ENCODE assay signal across 1 cellular context in genomic region chr10:110408203-110408871, GRCh38.
TF ChIP-seq lines count a peak whose summit lies in the region.

No MANE protein-coding gene starts in this region.

TF ChIP-seq in GM23338, 12 proteins besides CTCF, POLR2A, EP300 and RAD21 (continued from another document):
- TF ChIP-seq, protein P1, sequence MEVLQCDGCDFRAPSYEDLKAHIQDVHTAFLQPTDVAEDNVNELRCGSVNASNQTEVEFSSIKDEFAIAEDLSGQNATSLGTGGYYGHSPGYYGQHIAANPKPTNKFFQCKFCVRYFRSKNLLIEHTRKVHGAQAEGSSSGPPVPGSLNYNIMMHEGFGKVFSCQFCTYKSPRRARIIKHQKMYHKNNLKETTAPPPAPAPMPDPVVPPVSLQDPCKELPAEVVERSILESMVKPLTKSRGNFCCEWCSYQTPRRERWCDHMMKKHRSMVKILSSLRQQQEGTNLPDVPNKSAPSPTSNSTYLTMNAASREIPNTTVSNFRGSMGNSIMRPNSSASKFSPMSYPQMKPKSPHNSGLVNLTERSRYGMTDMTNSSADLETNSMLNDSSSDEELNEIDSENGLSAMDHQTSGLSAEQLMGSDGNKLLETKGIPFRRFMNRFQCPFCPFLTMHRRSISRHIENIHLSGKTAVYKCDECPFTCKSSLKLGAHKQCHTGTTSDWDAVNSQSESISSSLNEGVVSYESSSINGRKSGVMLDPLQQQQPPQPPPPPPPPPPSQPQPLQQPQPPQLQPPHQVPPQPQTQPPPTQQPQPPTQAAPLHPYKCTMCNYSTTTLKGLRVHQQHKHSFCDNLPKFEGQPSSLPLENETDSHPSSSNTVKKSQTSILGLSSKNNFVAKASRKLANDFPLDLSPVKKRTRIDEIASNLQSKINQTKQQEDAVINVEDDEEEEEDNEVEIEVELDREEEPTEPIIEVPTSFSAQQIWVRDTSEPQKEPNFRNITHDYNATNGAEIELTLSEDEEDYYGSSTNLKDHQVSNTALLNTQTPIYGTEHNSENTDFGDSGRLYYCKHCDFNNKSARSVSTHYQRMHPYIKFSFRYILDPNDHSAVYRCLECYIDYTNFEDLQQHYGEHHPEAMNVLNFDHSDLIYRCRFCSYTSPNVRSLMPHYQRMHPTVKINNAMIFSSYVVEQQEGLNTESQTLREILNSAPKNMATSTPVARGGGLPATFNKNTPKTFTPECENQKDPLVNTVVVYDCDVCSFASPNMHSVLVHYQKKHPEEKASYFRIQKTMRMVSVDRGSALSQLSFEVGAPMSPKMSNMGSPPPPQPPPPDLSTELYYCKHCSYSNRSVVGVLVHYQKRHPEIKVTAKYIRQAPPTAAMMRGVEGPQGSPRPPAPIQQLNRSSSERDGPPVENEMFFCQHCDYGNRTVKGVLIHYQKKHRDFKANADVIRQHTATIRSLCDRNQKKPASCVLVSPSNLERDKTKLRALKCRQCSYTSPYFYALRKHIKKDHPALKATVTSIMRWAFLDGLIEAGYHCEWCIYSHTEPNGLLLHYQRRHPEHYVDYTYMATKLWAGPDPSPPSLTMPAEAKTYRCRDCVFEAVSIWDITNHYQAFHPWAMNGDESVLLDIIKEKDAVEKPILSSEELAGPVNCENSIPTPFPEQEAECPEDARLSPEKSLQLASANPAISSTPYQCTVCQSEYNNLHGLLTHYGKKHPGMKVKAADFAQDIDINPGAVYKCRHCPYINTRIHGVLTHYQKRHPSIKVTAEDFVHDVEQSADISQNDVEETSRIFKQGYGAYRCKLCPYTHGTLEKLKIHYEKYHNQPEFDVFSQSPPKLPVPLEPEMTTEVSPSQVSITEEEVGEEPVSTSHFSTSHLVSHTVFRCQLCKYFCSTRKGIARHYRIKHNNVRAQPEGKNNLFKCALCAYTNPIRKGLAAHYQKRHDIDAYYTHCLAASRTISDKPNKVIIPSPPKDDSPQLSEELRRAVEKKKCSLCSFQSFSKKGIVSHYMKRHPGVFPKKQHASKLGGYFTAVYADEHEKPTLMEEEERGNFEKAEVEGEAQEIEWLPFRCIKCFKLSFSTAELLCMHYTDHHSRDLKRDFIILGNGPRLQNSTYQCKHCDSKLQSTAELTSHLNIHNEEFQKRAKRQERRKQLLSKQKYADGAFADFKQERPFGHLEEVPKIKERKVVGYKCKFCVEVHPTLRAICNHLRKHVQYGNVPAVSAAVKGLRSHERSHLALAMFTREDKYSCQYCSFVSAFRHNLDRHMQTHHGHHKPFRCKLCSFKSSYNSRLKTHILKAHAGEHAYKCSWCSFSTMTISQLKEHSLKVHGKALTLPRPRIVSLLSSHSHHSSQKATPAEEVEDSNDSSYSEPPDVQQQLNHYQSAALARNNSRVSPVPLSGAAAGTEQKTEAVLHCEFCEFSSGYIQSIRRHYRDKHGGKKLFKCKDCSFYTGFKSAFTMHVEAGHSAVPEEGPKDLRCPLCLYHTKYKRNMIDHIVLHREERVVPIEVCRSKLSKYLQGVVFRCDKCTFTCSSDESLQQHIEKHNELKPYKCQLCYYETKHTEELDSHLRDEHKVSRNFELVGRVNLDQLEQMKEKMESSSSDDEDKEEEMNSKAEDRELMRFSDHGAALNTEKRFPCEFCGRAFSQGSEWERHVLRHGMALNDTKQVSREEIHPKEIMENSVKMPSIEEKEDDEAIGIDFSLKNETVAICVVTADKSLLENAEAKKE (CRISPR knock-in tag; IDR thresholded peaks at IDR 0.05) = no peak
- TF ChIP-seq, protein P2, sequence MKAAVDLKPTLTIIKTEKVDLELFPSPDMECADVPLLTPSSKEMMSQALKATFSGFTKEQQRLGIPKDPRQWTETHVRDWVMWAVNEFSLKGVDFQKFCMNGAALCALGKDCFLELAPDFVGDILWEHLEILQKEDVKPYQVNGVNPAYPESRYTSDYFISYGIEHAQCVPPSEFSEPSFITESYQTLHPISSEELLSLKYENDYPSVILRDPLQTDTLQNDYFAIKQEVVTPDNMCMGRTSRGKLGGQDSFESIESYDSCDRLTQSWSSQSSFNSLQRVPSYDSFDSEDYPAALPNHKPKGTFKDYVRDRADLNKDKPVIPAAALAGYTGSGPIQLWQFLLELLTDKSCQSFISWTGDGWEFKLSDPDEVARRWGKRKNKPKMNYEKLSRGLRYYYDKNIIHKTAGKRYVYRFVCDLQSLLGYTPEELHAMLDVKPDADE (IDR thresholded peaks at IDR 0.05) = no peak
- TF ChIP-seq NANOG (IDR thresholded peaks at IDR 0.05; ENCODE audit: borderline replicate concordance) (no peak), STAT1 (IDR thresholded peaks at IDR 0.05; ENCODE audit: unreplicated experiment) (no peak), JUNB (IDR thresholded peaks at IDR 0.05; ENCODE audit: unreplicated experiment) (no peak), EZH2 (IDR thresholded peaks at IDR 0.05; ENCODE audit: low read depth, unreplicated experiment) (no peak)
